ENCODE assay signal across 27 cellular contexts in genomic region chr9:7297521-7297920, GRCh38.
A peak's percentile ranks its signal among the peaks of the same experiment; 100 is the strongest.
DNase-seq lines count a peak whose midpoint lies in the region; ATAC-seq, FAIRE-seq and TF ChIP-seq lines count a peak whose summit lies in the region.
"Had no signal": no experiment of that assay in that cellular context is flagged by ENCODE, and none has a peak within 500 bp of the region (broad histone marks: within the 10 kb centered on the region; RNA-seq: fewer than 3 reads in every experiment).

No MANE protein-coding gene starts in this region.

- H3K9me3 ChIP-seq in Loucy (ENCODE audit: insufficient read depth, low read depth, low read length) (no peaks in the 10 kb centered on the region), GM12878 (replicated peaks; ENCODE audit: control insufficient read depth, insufficient read depth, low read length) (no peaks in the 10 kb centered on the region; the same call in 1 of the 3 replicates), Peyer's patch (no peaks in the 10 kb centered on the region)
- H3K9me3 ChIP-seq: body of pancreas, pancreas, testis had no signal

- no peak overlapping the region for H3K4me3 Mint-ChIP-seq in activated naive CD4-positive, alpha-beta T cell treated with anti-CD3 and anti-CD28 coated beads, Interleukin-2, amount 50 U/mL, for 24 hours
- H3K4me3 Mint-ChIP-seq: B cell; CD8-positive, alpha-beta T cell; central memory CD8-positive, alpha-beta T cell; dendritic cell treated with granulocyte-macrophage colony-stimulating factor and Interleukin-4, amounts not matched to agents 40 ng/mL and 50 ng/mL, for 4 days; endodermal cell; T-cell had no signal

- TF ChIP-seq POLR2A in GM12878 (IDR thresholded peaks at IDR 0.05; ENCODE audit: low read depth, low read length) = no peak
- TF ChIP-seq POLR2A in Peyer's patch (IDR thresholded peaks at IDR 0.05) = no peak

- peaks cover 7% of the 10 kb centered on the region for H3K27me3 Mint-ChIP-seq in activated naive CD4-positive, alpha-beta T cell treated with anti-CD3 and anti-CD28 coated beads, Interleukin-2, amount 50 U/mL, for 24 hours
- H3K27me3 Mint-ChIP-seq: dendritic cell treated with granulocyte-macrophage colony-stimulating factor and Interleukin-4, amounts not matched to agents 40 ng/mL and 50 ng/mL, for 4 days had no signal

- H3K9me3 Mint-ChIP-seq in activated naive CD4-positive, alpha-beta T cell treated with anti-CD3 and anti-CD28 coated beads, Interleukin-2, amount 50 U/mL, for 24 hours = no peaks in the 10 kb centered on the region
- H3K9me3 Mint-ChIP-seq: CD8-positive, alpha-beta T cell; central memory CD8-positive, alpha-beta T cell; dendritic cell treated with granulocyte-macrophage colony-stimulating factor and Interleukin-4, amounts not matched to agents 40 ng/mL and 50 ng/mL, for 4 days; T-cell had no signal

- DNase-seq in activated naive CD4-positive, alpha-beta T cell (lab: John Stamatoyannopoulos, UW) = no peak
- DNase-seq in GM12878 (ENCODE audit: low read depth, low spot score) (no peak), Kasumi-1 (lab: John Stamatoyannopoulos, UW) (no peak), OCI-M1 (lab: John Stamatoyannopoulos, UW) (no peak), Peyer's patch (no peak)
- DNase-seq: ACHN; activated CD4-positive, CD25-positive, alpha-beta regulatory T cell; activated CD8-positive, alpha-beta memory T cell treated with anti-CD3 and anti-CD28 coated beads, Interleukin-2, amount 50 U/mL, for 48 hours; activated effector memory CD4-positive, alpha-beta T cell treated with Interleukin-2 at 50 U/mL for 16 hours; body of pancreas; CD8-positive, alpha-beta T cell; endodermal cell; glutamatergic neuron; mammary epithelial cell; NCI-H1048; pancreas; retina; stimulated activated naive CD4-positive, alpha-beta T cell; testis had no signal

- H3K4me3 ChIP-seq in Loucy (ENCODE audit: low read length, poor library complexity, severe bottlenecking) = no peak overlapping the region
- peak overlapping the region; percentile 34; the same call in 1 of the 2 replicates for H3K4me3 ChIP-seq in GM12878
- H3K4me3 ChIP-seq in Peyer's patch = no peak overlapping the region
- H3K4me3 ChIP-seq: body of pancreas, pancreas, skin epidermis, testis had no signal

- H3K9ac ChIP-seq in Loucy (ENCODE audit: low read depth, low read length, poor library complexity, severe bottlenecking) (no peak overlapping the region), GM12878 (ENCODE audit: control insufficient read depth, insufficient read depth, low read length) (no peak overlapping the region)

- H3K27me3 ChIP-seq in Loucy (ENCODE audit: insufficient read depth, low read length, poor library complexity, severe bottlenecking) (no peaks in the 10 kb centered on the region), GM12878 (replicated peaks in 1 of 2; ENCODE audit: control insufficient read depth in 2 of 2, insufficient read depth in 2 of 2, low read length in 1 of 2) (no peaks in the 10 kb centered on the region), Peyer's patch (no peaks in the 10 kb centered on the region)
- H3K27me3 ChIP-seq: body of pancreas, pancreas, testis had no signal

- no TSS peak for BruUV-seq in GM12878 (replicated peaks; lab: Mats Ljungman, UMichigan)

- CTCF ChIA-PET in GM12878 (lab: Yijun Ruan, JAX) = interaction anchor here (1.3 kb wide), 2 partner anchors 9 to 64 kb away, joined by 3 to 5 read pairs; no protein-coding TSS in a partner anchor

- no peak for TF ChIP-seq RAD21 in GM12878 (IDR thresholded peaks at IDR 0.05; ENCODE audit: insufficient read depth, low read depth, low read length)

- SMC1A ChIA-PET in GM12878 (lab: Charles Lee; ENCODE audit: uncharacterized antibody, unreplicated experiment) = interaction anchor here (0.9 to 2.3 kb wide), 4 partner anchors 44 to 296 kb away, joined by 3 to 17 read pairs (median 6); no protein-coding TSS in a partner anchor

- H2AFZ ChIP-seq in Loucy (ENCODE audit: low read length) (peak overlapping the region; percentile 42), GM12878 (ENCODE audit: control insufficient read depth, low read depth, low read length) (no peak overlapping the region)

- H3K4me2 ChIP-seq in Loucy (ENCODE audit: low read depth, low read length, poor library complexity, severe bottlenecking) = no peak overlapping the region
- peak overlapping the region; percentile 32 for H3K4me2 ChIP-seq in GM12878 (ENCODE audit: control insufficient read depth, insufficient read depth)

- no peaks in the 10 kb centered on the region for H4K20me1 ChIP-seq in Loucy (ENCODE audit: insufficient read depth, low read length, poor library complexity, severe bottlenecking)
- H4K20me1 ChIP-seq in GM12878 (ENCODE audit: control insufficient read depth, insufficient read depth) = no peaks in the 10 kb centered on the region

- POLR2A ChIA-PET in GM12878 (lab: Charles Lee) = interaction anchor here (0.5 to 1.0 kb wide), 2 partner anchors 9 to 68 kb away, joined by 4 to 8 read pairs; no protein-coding TSS in a partner anchor

- H3K36me3 ChIP-seq in Loucy (ENCODE audit: insufficient read depth, low read length) (no peaks in the 10 kb centered on the region), GM12878 (ENCODE audit: control insufficient read depth in 2 of 2, insufficient read depth in 2 of 2, low read length in 1 of 2) (no peaks in the 10 kb centered on the region), Peyer's patch (no peaks in the 10 kb centered on the region)
- H3K36me3 ChIP-seq: pancreas had no signal

- WGBS in GM12878 (ENCODE audit: insufficient coverage, insufficient replicate concordance, low lambda C conversion rate, missing lambda C conversion rate) = 53% methylated on average over 1 of the region's 1 CpG

- H3K4me1 ChIP-seq in Loucy (ENCODE audit: insufficient read depth, low read length, poor library complexity, severe bottlenecking) = no peaks in the 10 kb centered on the region
- H3K4me1 ChIP-seq in GM12878 (ENCODE audit: control insufficient read depth, insufficient read depth, low read length) = peaks cover 10% of the 10 kb centered on the region
- no peaks in the 10 kb centered on the region for H3K4me1 ChIP-seq in Peyer's patch
- H3K4me1 ChIP-seq: body of pancreas, pancreas, testis had no signal

- peak overlapping the region; percentile 1 for H3K27ac Mint-ChIP-seq in activated naive CD4-positive, alpha-beta T cell treated with anti-CD3 and anti-CD28 coated beads, Interleukin-2, amount 50 U/mL, for 24 hours
- H3K27ac Mint-ChIP-seq: B cell; CD8-positive, alpha-beta T cell; dendritic cell treated with granulocyte-macrophage colony-stimulating factor and Interleukin-4, amounts not matched to agents 40 ng/mL and 50 ng/mL, for 4 days; endodermal cell; T-cell had no signal

- RAD21 ChIA-PET in GM12878 (lab: Charles Lee; ENCODE audit: unreplicated experiment) = no interaction called here

- no peak for FAIRE-seq in GM12878 (lab: Jason Lieb, UNC)
- FAIRE-seq: H54, pancreas had no signal

- TF ChIP-seq CTCF in Loucy (conservative IDR thresholded peaks at IDR 0.05; ENCODE audit: low read length) = no peak
- TF ChIP-seq CTCF in GM12878 (IDR thresholded peaks at IDR 0.05 in 2 of 3, conservative IDR thresholded peaks at IDR 0.05 in 1 of 3; ENCODE audit: control insufficient read depth in 2 of 3, extremely low read depth in 1 of 3, insufficient read depth in 1 of 3, low read depth in 3 of 3, low read length in 3 of 3) = no peak
- no peak for TF ChIP-seq CTCF in Peyer's patch (IDR thresholded peaks at IDR 0.05)

- in situ Hi-C loops in GM12878 (cut with MboI) = loop anchor here (10.0 to 25.0 kb wide), 3 partner anchors 383 to 677 kb away; partner anchors contain the start of gene DMAC1

- no peaks in the 10 kb centered on the region for H3F3A ChIP-seq in Loucy (ENCODE audit: low read depth)

- H3K79me2 ChIP-seq in Loucy (ENCODE audit: insufficient read depth, low read length) (no peaks in the 10 kb centered on the region), GM12878 (ENCODE audit: control insufficient read depth, insufficient read depth, low read length) (no peaks in the 10 kb centered on the region)

- peaks cover 8% of the 10 kb centered on the region for H3K4me1 Mint-ChIP-seq in activated naive CD4-positive, alpha-beta T cell treated with anti-CD3 and anti-CD28 coated beads, Interleukin-2, amount 50 U/mL, for 24 hours
- H3K4me1 Mint-ChIP-seq: endodermal cell had no signal

- TF ChIP-seq EP300 in GM12878 (IDR thresholded peaks at IDR 0.05; ENCODE audit: borderline replicate concordance in 1 of 2, control insufficient read depth in 1 of 2, low read depth in 2 of 2, low read length in 2 of 2) = no peak

- H3K9me2 ChIP-seq in Loucy (replicated peaks; ENCODE audit: low read depth, low read length) = no peaks in the 10 kb centered on the region

- no peaks in the 10 kb centered on the region for H3K36me3 Mint-ChIP-seq in activated naive CD4-positive, alpha-beta T cell treated with anti-CD3 and anti-CD28 coated beads, Interleukin-2, amount 50 U/mL, for 24 hours
- H3K36me3 Mint-ChIP-seq: CD8-positive, alpha-beta T cell; T-cell had no signal

- intact Hi-C loops in GM12878 (cut with micrococcal nuclease; ENCODE audit: unreplicated experiment) = loop anchor here (10.0 kb wide), 3 partner anchors 243 to 677 kb away; no protein-coding TSS in a partner anchor

- peak overlapping the region; percentile 49 for H3K27ac ChIP-seq in GM12878 (ENCODE audit: control insufficient read depth, insufficient read depth)
- no peak overlapping the region for H3K27ac ChIP-seq in Peyer's patch
- H3K27ac ChIP-seq: body of pancreas, pancreas, skin epidermis, testis had no signal

- ATAC-seq in GM12878 = peak; percentile 5
- ATAC-seq: body of pancreas; CD8-positive, alpha-beta T cell; pancreas had no signal

TF ChIP-seq in GM12878, 131 proteins besides CTCF, POLR2A, EP300 and RAD21 (continues in another document):
- TF ChIP-seq BCLAF1 (IDR thresholded peaks at IDR 0.05) = no peak
- no peak for TF ChIP-seq ZZZ3 (IDR thresholded peaks at IDR 0.05; ENCODE audit: control insufficient read depth, insufficient read length, low read depth)
